In genomic region chr11:19953909-19954308, GRCh38 we compare ENCODE assay signal across 1 cellular context.
TF ChIP-seq lines count a peak whose summit lies in the region.

No MANE protein-coding gene starts in this region.

TF ChIP-seq in HepG2, 621 proteins besides CTCF, POLR2A, EP300 and RAD21 (continued from another document and continues in another):
- peak; percentile 48; the same call in 1 of the 2 replicates for TF ChIP-seq SMAD3 (CRISPR knock-in tag; IDR thresholded peaks at IDR 0.05)
- no peak for TF ChIP-seq SOX13 (IDR thresholded peaks at IDR 0.05)
- TF ChIP-seq SOX13 (CRISPR knock-in tag; conservative IDR thresholded peaks at IDR 0.05 in 1 of 2, IDR thresholded peaks at IDR 0.05 in 1 of 2) = peak in 1 of 2 experiments; percentile 77; a peak in 2 of 4 replicates
- no peak for TF ChIP-seq ZXDC (CRISPR knock-in tag; IDR thresholded peaks at IDR 0.05)
- TF ChIP-seq PHB2 (IDR thresholded peaks at IDR 0.05; ENCODE audit: partially characterized antibody) = no peak
- no peak for TF ChIP-seq ZBTB42 (CRISPR knock-in tag; IDR thresholded peaks at IDR 0.05)
- no peak for TF ChIP-seq PCBP2 (optimal IDR thresholded peaks at IDR 0.05; ENCODE audit: low read depth, low read length, poor library complexity, severe bottlenecking)
- TF ChIP-seq ZNF496 (CRISPR knock-in tag; IDR thresholded peaks at IDR 0.05; ENCODE audit: insufficient replicate concordance) = no peak
- TF ChIP-seq ZMYM4 (CRISPR knock-in tag; IDR thresholded peaks at IDR 0.05) = peak; percentile 56
- no peak for TF ChIP-seq ZBTB33 (CRISPR knock-in tag; IDR thresholded peaks at IDR 0.05)
- no peak for TF ChIP-seq ZNF530 (CRISPR knock-in tag; IDR thresholded peaks at IDR 0.05; ENCODE audit: low read depth)
- TF ChIP-seq NPAS2 (CRISPR knock-in tag; IDR thresholded peaks at IDR 0.05; ENCODE audit: borderline replicate concordance) = no peak
- TF ChIP-seq ZNF382 (CRISPR knock-in tag; IDR thresholded peaks at IDR 0.05; ENCODE audit: borderline replicate concordance) = no peak
- TF ChIP-seq GATAD2A (CRISPR knock-in tag; IDR thresholded peaks at IDR 0.05) = peak; percentile 91
- TF ChIP-seq ZSCAN21 (CRISPR knock-in tag; IDR thresholded peaks at IDR 0.05; ENCODE audit: borderline replicate concordance) = no peak
- TF ChIP-seq ZNF547 (CRISPR knock-in tag; IDR thresholded peaks at IDR 0.05) = no peak
- peak; percentile 80 for TF ChIP-seq FOXP4 (CRISPR knock-in tag; IDR thresholded peaks at IDR 0.05)
- no peak for TF ChIP-seq BRF2 (CRISPR knock-in tag; IDR thresholded peaks at IDR 0.05)
- no peak for TF ChIP-seq ZNF264 (CRISPR knock-in tag; IDR thresholded peaks at IDR 0.05)
- no peak; the same call in 1 of the 2 replicates for TF ChIP-seq ZNF609 (CRISPR knock-in tag; IDR thresholded peaks at IDR 0.05; ENCODE audit: borderline replicate concordance)
- 0 out of 2 replicates have a peak, but pooled peaks have one; percentile 2 for TF ChIP-seq SRF (IDR thresholded peaks at IDR 0.05; ENCODE audit: low read depth, low read length)
- no peak for TF ChIP-seq ZNF777 (CRISPR knock-in tag; IDR thresholded peaks at IDR 0.05)
- TF ChIP-seq ZNF549 (CRISPR knock-in tag; IDR thresholded peaks at IDR 0.05) = no peak
- no peak for TF ChIP-seq ADNP (CRISPR knock-in tag; IDR thresholded peaks at IDR 0.05)
- no peak for TF ChIP-seq IRF2 (CRISPR knock-in tag; IDR thresholded peaks at IDR 0.05)
- TF ChIP-seq ZNF800 (CRISPR knock-in tag; IDR thresholded peaks at IDR 0.05) = 0 out of 2 replicates have a peak, but pooled peaks have one; percentile 14
- no peak for TF ChIP-seq TFAP4 (IDR thresholded peaks at IDR 0.05; ENCODE audit: borderline replicate concordance, low read depth)
- TF ChIP-seq ZBTB46 (CRISPR knock-in tag; IDR thresholded peaks at IDR 0.05; ENCODE audit: borderline replicate concordance) = no peak
- TF ChIP-seq ZNF772 (CRISPR knock-in tag; IDR thresholded peaks at IDR 0.05) = no peak
- TF ChIP-seq GTF2F1 (IDR thresholded peaks at IDR 0.05; ENCODE audit: low read length) = no peak
- no peak for TF ChIP-seq AKAP8 (CRISPR knock-in tag; IDR thresholded peaks at IDR 0.05)
- TF ChIP-seq ZBTB1 (CRISPR knock-in tag; IDR thresholded peaks at IDR 0.05; ENCODE audit: borderline replicate concordance) = no peak
- no peak for TF ChIP-seq CERS6 (CRISPR knock-in tag; IDR thresholded peaks at IDR 0.05)
- TF ChIP-seq MXD4 (CRISPR knock-in tag; IDR thresholded peaks at IDR 0.05) = no peak
- TF ChIP-seq HNF1B (CRISPR knock-in tag; IDR thresholded peaks at IDR 0.05) = peak; percentile 62; the same call in 1 of the 2 replicates
- peak; percentile 94 for TF ChIP-seq FOSL2 (CRISPR knock-in tag; IDR thresholded peaks at IDR 0.05)
- no peak for TF ChIP-seq AGO2 (optimal IDR thresholded peaks at IDR 0.05; ENCODE audit: low read depth, low read length)
- no peak for TF ChIP-seq THYN1 (CRISPR knock-in tag; IDR thresholded peaks at IDR 0.05; ENCODE audit: borderline replicate concordance, low read depth)
